ENCODE assay signal across 8 cellular contexts in genomic region chr7:74173491-74173865, GRCh38. TPM values are rescaled to one million over a fixed set of nuclear protein-coding genes. Genes with fewer than 3 reads are reported as not detected.
DNase-seq lines count a peak whose midpoint lies in the region; ATAC-seq and TF ChIP-seq lines count a peak whose summit lies in the region.

No MANE protein-coding gene starts in this region.

- CTCF ChIA-PET in activated CD4-positive, alpha-beta T cell treated with anti-CD3 and anti-CD28 coated beads for 36 hours (lab: Charles Lee): interaction anchor here (0.6 to 1.0 kb wide), 4 partner anchors 9 to 130 kb away, joined by 3 to 5 read pairs (median 3); no protein-coding TSS in a partner anchor
- CTCF ChIA-PET in Panc1 (lab: Charles Lee): interaction anchor here (1.0 kb wide), 1 partner anchor 10 kb away, joined by 3 read pairs; no protein-coding TSS in a partner anchor

- no TSS peak for BruUV-seq in Panc1 (replicated peaks; lab: Mats Ljungman, UMichigan)

- ATAC-seq in activated CD4-positive, alpha-beta T cell treated with anti-CD3 and anti-CD28 coated beads for 36 hours: no peak
- no peak; the same call in 1 of the 2 replicates for ATAC-seq in Panc1

- no peak for TF ChIP-seq POLR2A in esophagus squamous epithelium (IDR thresholded peaks at IDR 0.05)
- TF ChIP-seq POLR2A in sigmoid colon (IDR thresholded peaks at IDR 0.05): no peak

- in situ Hi-C loops in Panc1 (cut with HindIII; ENCODE audit: low pct_unique_long_range_greater_than_20kb, low sequenced_read_pairs): no loop called here
- in situ Hi-C loops in GM13976 (cut with MboI; ENCODE audit: low sequenced_read_pairs, unreplicated experiment): no loop called here

- H3K9me3 Mint-ChIP-seq in activated CD4-positive, alpha-beta T cell treated with anti-CD3 and anti-CD28 coated beads for 36 hours (ENCODE audit: low read depth): no peaks in the 10 kb centered on the region

- peaks cover 26% of the 10 kb centered on the region for H3K4me1 ChIP-seq in Panc1 (ENCODE audit: control insufficient read depth, insufficient read depth, low read length)
- peaks cover 31 to 53% (median 35%) of the 10 kb centered on the region in 3 donors for H3K4me1 ChIP-seq in esophagus squamous epithelium
- H3K4me1 ChIP-seq in sigmoid colon: peaks cover 0 to 49% (median 46%) of the 10 kb centered on the region in 4 donors

- peak overlapping the region; percentile 94 for H3K4me3 Mint-ChIP-seq in activated CD4-positive, alpha-beta T cell treated with anti-CD3 and anti-CD28 coated beads for 36 hours

- peaks cover 35% of the 10 kb centered on the region for H3K4me1 Mint-ChIP-seq in activated CD4-positive, alpha-beta T cell treated with anti-CD3 and anti-CD28 coated beads for 36 hours

- H3K27me3 ChIP-seq in Panc1 (ENCODE audit: control insufficient read depth, insufficient read depth, low read length): no peaks in the 10 kb centered on the region
- H3K27me3 ChIP-seq in esophagus squamous epithelium: no peaks in the 10 kb centered on the region
- no peaks in the 10 kb centered on the region for H3K27me3 ChIP-seq in sigmoid colon

- H3K36me3 Mint-ChIP-seq in activated CD4-positive, alpha-beta T cell treated with anti-CD3 and anti-CD28 coated beads for 36 hours (ENCODE audit: low read depth): peaks cover 24% of the 10 kb centered on the region

- 4% methylated on average over 8 to 10 of the region's 11 CpGs for WGBS in esophagus squamous epithelium, 2 donors
- 1 to 3% methylated on average over 11 of the region's 11 CpGs for WGBS in sigmoid colon, 2 donors

- POLR2A ChIA-PET in activated CD4-positive, alpha-beta T cell treated with anti-CD3 and anti-CD28 coated beads for 36 hours (lab: Charles Lee): interaction anchor here (0.8 to 1.8 kb wide), 3 partner anchors 10 to 617 kb away, joined by 3 to 5 read pairs (median 5); no protein-coding TSS in a partner anchor
- POLR2A ChIA-PET in Panc1 (lab: Charles Lee): interaction anchor here (0.6 to 0.8 kb wide), 3 partner anchors 10 to 88 kb away, joined by 3 to 11 read pairs (median 3); no protein-coding TSS in a partner anchor

- H3K9me3 ChIP-seq in Panc1 (ENCODE audit: control insufficient read depth, insufficient read depth, low read depth, low read length) (no peaks in the 10 kb centered on the region), esophagus squamous epithelium (no peaks in the 10 kb centered on the region), sigmoid colon (no peaks in the 10 kb centered on the region)

- DNase-seq in activated CD4-positive, alpha-beta T cell treated with anti-CD3 and anti-CD28 coated beads for 36 hours: no peak
- DNase-seq in activated CD4-positive, alpha-beta T cell treated with anti-CD3 and anti-CD28 coated beads for 4 hours: no peak
- DNase-seq in Panc1 (ENCODE audit: low read depth, low spot score) (no peak), esophagus squamous epithelium (lab: John Stamatoyannopoulos, UW) (no peak), sigmoid colon (no peak), NCI-H226 (no peak), AML-193 (lab: John Stamatoyannopoulos, UW) (no peak), GM13976 (ENCODE audit: low spot score) (no peak)

- H3K27ac ChIP-seq in Panc1 (ENCODE audit: low read length) (peak overlapping the region; percentile 98), esophagus squamous epithelium (peak overlapping the region; percentile 95 to 99 (median 98)), sigmoid colon (peak overlapping the region; percentile 97 to 99 (median 98))

- no peak for TF ChIP-seq EP300 in sigmoid colon (IDR thresholded peaks at IDR 0.05)

- H3K4me3 ChIP-seq in Panc1 (ENCODE audit: low read depth in 2 of 2, low read length in 2 of 2) (peak overlapping the region; percentile 88 to 93), esophagus squamous epithelium (peak overlapping the region; percentile 73 to 97 (median 88)), sigmoid colon (peak overlapping the region; percentile 90 to 97 (median 96))

- no peaks in the 10 kb centered on the region for H3K27me3 Mint-ChIP-seq in activated CD4-positive, alpha-beta T cell treated with anti-CD3 and anti-CD28 coated beads for 36 hours

- H3K27ac Mint-ChIP-seq in activated CD4-positive, alpha-beta T cell treated with anti-CD3 and anti-CD28 coated beads for 36 hours: peak overlapping the region; percentile 89

- no peak for TF ChIP-seq CTCF in Panc1 (IDR thresholded peaks at IDR 0.05)
- TF ChIP-seq CTCF in esophagus squamous epithelium (IDR thresholded peaks at IDR 0.05): no peak
- no peak for TF ChIP-seq CTCF in sigmoid colon (IDR thresholded peaks at IDR 0.05)
- TF ChIP-seq CTCF in GM13976 (IDR thresholded peaks at IDR 0.05; ENCODE audit: borderline replicate concordance, control extremely low read depth, extremely low read depth, insufficient read depth, missing control alignments): no peak

- H3K36me3 ChIP-seq in Panc1 (ENCODE audit: control insufficient read depth, insufficient read depth, low read length): peaks cover 14% of the 10 kb centered on the region
- peaks cover 0 to 22% (median 0%) of the 10 kb centered on the region in 3 donors for H3K36me3 ChIP-seq in esophagus squamous epithelium
- no peaks in the 10 kb centered on the region for H3K36me3 ChIP-seq in sigmoid colon

- intact Hi-C loops in activated CD4-positive, alpha-beta T cell treated with anti-CD3 and anti-CD28 coated beads for 36 hours (cut with DNase I, micrococcal nuclease): loop anchor here (5.0 to 10.0 kb wide), 4 partner anchors 91 to 741 kb away; partner anchors contain the start of genes ABHD11 (in 1 of the 2), FZD9 (in 1 of the 2) and LIMK1 (in 1 of the 2)
- intact Hi-C loops in Panc1 (cut with micrococcal nuclease; ENCODE audit: unreplicated experiment) (loop anchor here (10.0 kb wide), 1 partner anchor 99 kb away; no protein-coding TSS in a partner anchor), esophagus squamous epithelium (cut with DNase I) (no loop called here), sigmoid colon (cut with DNase I) (loop anchor here (5.0 kb wide), 2 partner anchors 91 to 111 kb away; partner anchors contain the start of gene LIMK1)

RNA-seq across cellular contexts. Expression of gene EIF4H, which starts 0.7 kb away (rescaled TPM):
- total RNA-seq in activated CD4-positive, alpha-beta T cell treated with anti-CD3 and anti-CD28 coated beads for 36 hours: 100 to 1,000 TPM; 441 to 496 TPM
- total RNA-seq in Panc1 (2021; ENCODE audit: unreplicated experiment) (318 TPM), esophagus squamous epithelium (100 to 1,000 TPM; 194 to 261 (median 249) TPM), sigmoid colon (100 to 1,000 TPM; 201 to 274 (median 228) TPM)
- 295 TPM for polyA plus RNA-seq in Panc1 (2012; ENCODE audit: insufficient read length)
- polyA plus RNA-seq in sigmoid colon: 100 to 1,000 TPM; 196 to 258 (median 224) TPM

RNA-seq across cellular contexts. Expression of gene LAT2, which starts 36.3 kb away (rescaled TPM):
- 1 to 10 TPM; 1.7 to 2.4 TPM for total RNA-seq in activated CD4-positive, alpha-beta T cell treated with anti-CD3 and anti-CD28 coated beads for 36 hours
- total RNA-seq in Panc1 (2021; ENCODE audit: unreplicated experiment) (2.7 TPM), esophagus squamous epithelium (1 to 10 TPM; 1.3 to 7.0 (median 4.1) TPM), sigmoid colon (10 to 100 TPM in 1 of 4 donors, 1 to 10 TPM in 3; 2.5 to 13.0 (median 4.4) TPM)
- 3.2 TPM for polyA plus RNA-seq in Panc1 (2012; ENCODE audit: insufficient read length)
- 10 to 100 TPM in 2 of 3 donors, 1 to 10 TPM in 1; 4.8 to 31.1 (median 16.2) TPM for polyA plus RNA-seq in sigmoid colon
